ENCODE assay signal across 1 cellular context in genomic region chr12:121189061-121189886, GRCh38.
TF ChIP-seq lines count a peak whose summit lies in the region.

No MANE protein-coding gene starts in this region.

TF ChIP-seq in K562, 482 proteins besides CTCF, POLR2A, EP300 and RAD21:
- peak; percentile 18; the same call in 1 of the 2 replicates for TF ChIP-seq NFIC (IDR thresholded peaks at IDR 0.05)
- 0 out of 2 replicates have a peak, but pooled peaks have one; percentile 23 for TF ChIP-seq LARP7 (IDR thresholded peaks at IDR 0.05)
- no peak for TF ChIP-seq CBX1 (IDR thresholded peaks at IDR 0.05; ENCODE audit: low read depth)
- peak; percentile 57 for TF ChIP-seq NCOR1 (IDR thresholded peaks at IDR 0.05)
- TF ChIP-seq NR1H2 (CRISPR knock-in tag; IDR thresholded peaks at IDR 0.05) = no peak
- no peak for TF ChIP-seq TBP (optimal IDR thresholded peaks at IDR 0.05; ENCODE audit: low read depth, low read length)
- TF ChIP-seq BHLHE40 (IDR thresholded peaks at IDR 0.05; ENCODE audit: low read length) = 0 out of 2 replicates have a peak, but pooled peaks have one; percentile 22
- 0 out of 2 replicates have a peak, but pooled peaks have one; percentile 20 for TF ChIP-seq ETV5 (CRISPR knock-in tag; IDR thresholded peaks at IDR 0.05; ENCODE audit: low read depth)
- 0 out of 2 replicates have a peak, but pooled peaks have one; percentile 24 for TF ChIP-seq POLR2AphosphoS5 (IDR thresholded peaks at IDR 0.05; ENCODE audit: control insufficient read depth, insufficient read depth, low read depth, low read length)
- TF ChIP-seq TRIM24 (IDR thresholded peaks at IDR 0.05) = peak; percentile 15 to 50; a peak in 1 of 4 replicates
- TF ChIP-seq MYNN (IDR thresholded peaks at IDR 0.05) = peak; percentile 57; the same call in 1 of the 2 replicates
- no peak for TF ChIP-seq MYNN (CRISPR knock-in tag; IDR thresholded peaks at IDR 0.05)
- peak; percentile 49; the same call in 1 of the 2 replicates for TF ChIP-seq CTBP1 (IDR thresholded peaks at IDR 0.05; ENCODE audit: borderline replicate concordance)
- TF ChIP-seq CBFA2T3 (IDR thresholded peaks at IDR 0.05) = peak; percentile 83
- peak; percentile 77 for TF ChIP-seq CBFA2T2 (conservative IDR thresholded peaks at IDR 0.05)
- TF ChIP-seq BDP1 (IDR thresholded peaks at IDR 0.05; ENCODE audit: insufficient read depth, insufficient read length) = no peak
- TF ChIP-seq ZNF253 (CRISPR knock-in tag; conservative IDR thresholded peaks at IDR 0.05) = no peak
- TF ChIP-seq ZNF696 (CRISPR knock-in tag; conservative IDR thresholded peaks at IDR 0.05) = no peak
- peak; percentile 31; the same call in 1 of the 2 replicates for TF ChIP-seq KLF16 (IDR thresholded peaks at IDR 0.05)
- TF ChIP-seq PTBP1 (IDR thresholded peaks at IDR 0.05; ENCODE audit: low read depth, low read length) = no peak
- TF ChIP-seq TEAD4 (IDR thresholded peaks at IDR 0.05; ENCODE audit: low read length) = peak; percentile 70
- TF ChIP-seq TEAD4 (CRISPR knock-in tag; IDR thresholded peaks at IDR 0.05; ENCODE audit: borderline replicate concordance) = no peak
- TF ChIP-seq ARID1B (IDR thresholded peaks at IDR 0.05) = peak; percentile 82
- no peak for TF ChIP-seq YY1 (IDR thresholded peaks at IDR 0.05; ENCODE audit: borderline replicate concordance in 1 of 3, control insufficient read depth in 1 of 3, extremely low read depth in 1 of 3, insufficient read depth in 3 of 3, insufficient read length in 1 of 3, insufficient replicate concordance in 2 of 3, low read depth in 1 of 3, low read length in 2 of 3)
- TF ChIP-seq TCF3 (CRISPR knock-in tag; IDR thresholded peaks at IDR 0.05) = peak; percentile 85
- TF ChIP-seq, protein P1, sequence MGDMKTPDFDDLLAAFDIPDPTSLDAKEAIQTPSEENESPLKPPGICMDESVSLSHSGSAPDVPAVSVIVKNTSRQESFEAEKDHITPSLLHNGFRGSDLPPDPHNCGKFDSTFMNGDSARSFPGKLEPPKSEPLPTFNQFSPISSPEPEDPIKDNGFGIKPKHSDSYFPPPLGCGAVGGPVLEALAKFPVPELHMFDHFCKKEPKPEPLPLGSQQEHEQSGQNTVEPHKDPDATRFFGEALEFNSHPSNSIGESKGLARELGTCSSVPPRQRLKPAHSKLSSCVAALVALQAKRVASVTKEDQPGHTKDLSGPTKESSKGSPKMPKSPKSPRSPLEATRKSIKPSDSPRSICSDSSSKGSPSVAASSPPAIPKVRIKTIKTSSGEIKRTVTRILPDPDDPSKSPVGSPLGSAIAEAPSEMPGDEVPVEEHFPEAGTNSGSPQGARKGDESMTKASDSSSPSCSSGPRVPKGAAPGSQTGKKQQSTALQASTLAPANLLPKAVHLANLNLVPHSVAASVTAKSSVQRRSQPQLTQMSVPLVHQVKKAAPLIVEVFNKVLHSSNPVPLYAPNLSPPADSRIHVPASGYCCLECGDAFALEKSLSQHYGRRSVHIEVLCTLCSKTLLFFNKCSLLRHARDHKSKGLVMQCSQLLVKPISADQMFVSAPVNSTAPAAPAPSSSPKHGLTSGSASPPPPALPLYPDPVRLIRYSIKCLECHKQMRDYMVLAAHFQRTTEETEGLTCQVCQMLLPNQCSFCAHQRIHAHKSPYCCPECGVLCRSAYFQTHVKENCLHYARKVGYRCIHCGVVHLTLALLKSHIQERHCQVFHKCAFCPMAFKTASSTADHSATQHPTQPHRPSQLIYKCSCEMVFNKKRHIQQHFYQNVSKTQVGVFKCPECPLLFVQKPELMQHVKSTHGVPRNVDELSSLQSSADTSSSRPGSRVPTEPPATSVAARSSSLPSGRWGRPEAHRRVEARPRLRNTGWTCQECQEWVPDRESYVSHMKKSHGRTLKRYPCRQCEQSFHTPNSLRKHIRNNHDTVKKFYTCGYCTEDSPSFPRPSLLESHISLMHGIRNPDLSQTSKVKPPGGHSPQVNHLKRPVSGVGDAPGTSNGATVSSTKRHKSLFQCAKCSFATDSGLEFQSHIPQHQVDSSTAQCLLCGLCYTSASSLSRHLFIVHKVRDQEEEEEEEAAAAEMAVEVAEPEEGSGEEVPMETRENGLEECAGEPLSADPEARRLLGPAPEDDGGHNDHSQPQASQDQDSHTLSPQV (IDR thresholded peaks at IDR 0.05) = 0 out of 2 replicates have a peak, but pooled peaks have one; percentile 48
- TF ChIP-seq ADNP (tag; IDR thresholded peaks at IDR 0.05) = no peak; the same call in 1 of the 2 replicates
- peak; percentile 77 for TF ChIP-seq TAL1 (IDR thresholded peaks at IDR 0.05)
- TF ChIP-seq OTX1 (CRISPR knock-in tag; IDR thresholded peaks at IDR 0.05) = no peak
- peak; percentile 21; the same call in 1 of the 2 replicates for TF ChIP-seq SMARCE1 (IDR thresholded peaks at IDR 0.05)
- TF ChIP-seq DPF2 (IDR thresholded peaks at IDR 0.05) = peak; percentile 39; the same call in 1 of the 2 replicates
